Comparison of ENCODE assay signal across 34 cellular contexts in genomic region chr5:180628827-180629702, GRCh38. TPM values are rescaled to one million over a fixed set of nuclear protein-coding genes. Genes with fewer than 3 reads are reported as not detected.
"Had no signal": no experiment of that assay in that cellular context is flagged by ENCODE, and none has a peak within 500 bp of the region (broad histone marks: within the 10 kb centered on the region; RNA-seq: fewer than 3 reads in every experiment).

No MANE protein-coding gene starts in this region.

- H3K4me2 ChIP-seq: hepatocyte, neural progenitor cell had no signal

- DNase-seq: head of caudate nucleus; islet precursor cell; mammary epithelial cell; mesendoderm; naive B cell; natural killer cell; nephron progenitor cell; ovary; stimulated activated CD4-positive, alpha-beta T cell treated with anti-CD3 and anti-CD28 coated beads, Interleukin-12 subunit alpha, Interleukin-12 subunit beta, amount 100 ng/mL, for 4 hours; stimulated activated CD4-positive, alpha-beta T cell treated with anti-CD3 and anti-CD28 coated beads, Interleukin-15, amount 100 ng/mL, for 24 hours; stimulated activated CD4-positive, alpha-beta T cell treated with anti-CD3 and anti-CD28 coated beads, Interleukin-2, amount 100 ng/mL, for 24 hours; stimulated activated CD4-positive, alpha-beta T cell treated with anti-CD3 and anti-CD28 coated beads, Interleukin-4, amount 100 ng/mL, for 1 hour; stimulated activated naive B cell treated with anti-CD40 and anti-IgM and Interleukin-4, amounts not matched to agents 10 μg/mL and 1 μg/mL and 100 μg/mL, for 72 hours; stimulated activated naive CD8-positive, alpha-beta T cell treated with anti-CD3 and anti-CD28 coated beads, Interleukin-15, Interleukin-2, amounts not matched to agents 100 U/mL and 50 U/mL, for 24 hours; tibial artery; trophoblast cell; upper lobe of right lung had no signal

- H3K36me3 ChIP-seq: neural progenitor cell, ovary, suprapubic skin, thoracic aorta, tibial artery, upper lobe of right lung had no signal

- H3K4me3 ChIP-seq: hepatocyte, lower lobe of right lung, neural progenitor cell, ovary, skin epidermis, suprapubic skin, thoracic aorta, tibial artery, upper lobe of right lung had no signal

- H3K27me3 ChIP-seq: hepatocyte, neural progenitor cell, ovary, upper lobe of right lung had no signal

- H3K9me3 ChIP-seq: lower lobe of right lung, ovary, suprapubic skin, thoracic aorta, tibial artery, upper lobe of right lung had no signal

- ATAC-seq: left lobe of liver; lower lobe of right lung; natural killer cell; right cardiac atrium; sciatic nerve; stimulated activated naive B cell treated with anti-CD40 and anti-IgM and Interleukin-4, amounts not matched to agents 10 μg/mL and 1 μg/mL and 100 μg/mL, for 72 hours; stimulated activated naive CD8-positive, alpha-beta T cell treated with anti-CD3 and anti-CD28 coated beads, Interleukin-15, Interleukin-2, amounts not matched to agents 100 U/mL and 50 U/mL, for 24 hours; upper lobe of right lung had no signal

- H3K27ac ChIP-seq: hepatocyte, lower lobe of right lung, neural progenitor cell, ovary, skin epidermis, suprapubic skin, thoracic aorta, tibial artery, upper lobe of right lung had no signal

- H2AFZ ChIP-seq: hepatocyte, neural progenitor cell had no signal

- H3K4me1 ChIP-seq: neural progenitor cell, suprapubic skin, tibial artery, upper lobe of right lung had no signal

- H3K9ac ChIP-seq: neural progenitor cell had no signal

RNA-seq across cellular contexts. Expression of gene FLT4, which starts 20.3 kb away (rescaled TPM):
- total RNA-seq: mammary epithelial cell had no signal

RNA-seq across cellular contexts. Expression of gene SCGB3A1, which starts 37.8 kb away (rescaled TPM):
- total RNA-seq: hepatocyte, kidney epithelial cell, liver, mammary epithelial cell, mononuclear cell, natural killer cell, omental fat pad, progenitor cell of endocrine pancreas, pulmonary artery endothelial cell, renal cortical epithelial cell, right cardiac atrium, sciatic nerve, subcutaneous adipose tissue, thoracic aorta had no signal
- polyA plus RNA-seq: hepatocyte, mammary epithelial cell, right cardiac atrium had no signal
